Comparison of ENCODE assay signal across 16 cellular contexts in genomic region chr2:117858892-117859531, GRCh38. TPM values are rescaled to one million over a fixed set of nuclear protein-coding genes. Genes with fewer than 3 reads are reported as not detected.
DNase-seq lines count a peak whose midpoint lies in the region; ATAC-seq and TF ChIP-seq lines count a peak whose summit lies in the region.
"Had no signal": no experiment of that assay in that cellular context is flagged by ENCODE, and none has a peak within 500 bp of the region (broad histone marks: within the 10 kb centered on the region; RNA-seq: fewer than 3 reads in every experiment).

No MANE protein-coding gene starts in this region.

- no peak overlapping the region for H3K9ac ChIP-seq in endodermal cell (ENCODE audit: extremely low read depth, low read length, poor library complexity, severe bottlenecking)
- H3K9ac ChIP-seq: SK-N-SH had no signal

- peaks cover 15% of the 10 kb centered on the region for H3K4me1 Mint-ChIP-seq in endodermal cell
- H3K4me1 Mint-ChIP-seq: CD14-positive monocyte, IgD-negative memory B cell had no signal

- peak in 2 of 3 donors; percentile 45 to 55 for DNase-seq in right cardiac atrium
- no peak for DNase-seq in left ventricle myocardium superior
- peak; percentile 71 for DNase-seq in endodermal cell
- DNase-seq in lower lobe of right lung: peak; percentile 43
- no peak for DNase-seq in upper lobe of right lung
- DNase-seq in activated naive CD4-positive, alpha-beta T cell treated with anti-CD3 and anti-CD28 coated beads, Interleukin-2, amount 50 U/mL, for 16 hours: no peak
- no peak for DNase-seq in COR-L47 (lab: John Stamatoyannopoulos, UW)
- DNase-seq: Caco-2, NCI-H1417 treated with DMSO at 0.1 percent for 48 hours, NCI-H345, PC-9 had no signal

- no peak overlapping the region for H3K27ac ChIP-seq in right cardiac atrium (ENCODE audit: low read length)
- H3K27ac ChIP-seq in endodermal cell (ENCODE audit: low read depth, low read length): no peak overlapping the region
- H3K27ac ChIP-seq in lower lobe of right lung: no peak overlapping the region
- H3K27ac ChIP-seq in upper lobe of right lung: no peak overlapping the region
- H3K27ac ChIP-seq: PC-9 had no signal

- H3K4me3 Mint-ChIP-seq in endodermal cell: no peak overlapping the region
- H3K4me3 Mint-ChIP-seq: IgD-negative memory B cell had no signal

- H3K36me3 ChIP-seq in endodermal cell (ENCODE audit: control insufficient read depth, insufficient read depth, low read length) (no peaks in the 10 kb centered on the region), lower lobe of right lung (no peaks in the 10 kb centered on the region), upper lobe of right lung (no peaks in the 10 kb centered on the region)

- H3K36me3 Mint-ChIP-seq in endodermal cell (ENCODE audit: low read depth): no peaks in the 10 kb centered on the region
- H3K36me3 Mint-ChIP-seq: CD14-positive monocyte had no signal

- H3K27me3 ChIP-seq in right cardiac atrium (ENCODE audit: control insufficient read depth, insufficient read depth) (no peaks in the 10 kb centered on the region), endodermal cell (ENCODE audit: control insufficient read depth, insufficient read depth, low read length, poor library complexity, severe bottlenecking) (peaks cover 48% of the 10 kb centered on the region), lower lobe of right lung (ENCODE audit: low read depth) (peaks cover 19% of the 10 kb centered on the region), upper lobe of right lung (peaks cover 16% of the 10 kb centered on the region)

- H3K4me1 ChIP-seq in right cardiac atrium (ENCODE audit: control insufficient read depth, insufficient read depth, low read length) (no peaks in the 10 kb centered on the region), endodermal cell (ENCODE audit: control insufficient read depth, insufficient read depth, low read length) (peaks cover 4% of the 10 kb centered on the region), lower lobe of right lung (no peaks in the 10 kb centered on the region), upper lobe of right lung (no peaks in the 10 kb centered on the region)
- H3K4me1 ChIP-seq: Caco-2 had no signal

- intact Hi-C loops in right cardiac atrium (cut with DNase I): no loop called here
- intact Hi-C loops in left ventricle myocardium superior (cut with micrococcal nuclease): no loop called here
- intact Hi-C loops in lower lobe of right lung (cut with DNase I): no loop called here
- intact Hi-C loops in upper lobe of right lung (cut with DNase I): no loop called here

- H3K27me3 Mint-ChIP-seq in endodermal cell (ENCODE audit: insufficient read depth): peaks cover 88% of the 10 kb centered on the region

- H3K9me3 Mint-ChIP-seq in endodermal cell: peaks cover 18% of the 10 kb centered on the region

- no peak overlapping the region for H3K4me3 ChIP-seq in right cardiac atrium (ENCODE audit: low read length)
- H3K4me3 ChIP-seq in endodermal cell (ENCODE audit: low read length): no peak overlapping the region
- no peak overlapping the region for H3K4me3 ChIP-seq in lower lobe of right lung
- no peak overlapping the region for H3K4me3 ChIP-seq in upper lobe of right lung
- H3K4me3 ChIP-seq: A549, PC-9 had no signal

- ATAC-seq in right cardiac atrium (no peak), left ventricle myocardium superior (no peak), lower lobe of right lung (peak in 1 of 2 donors; percentile 37), upper lobe of right lung (peak; percentile 24), HG03025 (IDR thresholded peaks at IDR 0.05; ENCODE audit: low FRiP score, unreplicated experiment) (no peak)
- ATAC-seq: A549 had no signal

- H3K9me3 ChIP-seq in right cardiac atrium (ENCODE audit: control insufficient read depth, low read length): no peaks in the 10 kb centered on the region
- H3K9me3 ChIP-seq in endodermal cell (ENCODE audit: control insufficient read depth, low read length): peaks cover 18% of the 10 kb centered on the region
- H3K9me3 ChIP-seq in lower lobe of right lung: no peaks in the 10 kb centered on the region
- H3K9me3 ChIP-seq in upper lobe of right lung: no peaks in the 10 kb centered on the region
- H3K9me3 ChIP-seq: A549, Caco-2, SK-N-SH had no signal

- TF ChIP-seq CTCF in endodermal cell (conservative IDR thresholded peaks at IDR 0.05): peak; percentile 55
- no peak for TF ChIP-seq CTCF in lower lobe of right lung (IDR thresholded peaks at IDR 0.05)
- no peak for TF ChIP-seq CTCF in upper lobe of right lung (IDR thresholded peaks at IDR 0.05)

- no peak overlapping the region for H3K27ac Mint-ChIP-seq in endodermal cell
- H3K27ac Mint-ChIP-seq: CD14-positive monocyte, IgD-negative memory B cell had no signal

- 49% methylated on average over 41 of the region's 41 CpGs for WGBS in right cardiac atrium
- WGBS in endodermal cell (ENCODE audit: insufficient coverage in 1 of 2, insufficient read length in 1 of 2), 2 experiments: 92 to 96% methylated on average over 32 to 41 of the region's 41 CpGs

RNA-seq across cellular contexts. Expression of gene DDX18, which starts 44.5 kb away (rescaled TPM):
- total RNA-seq in right cardiac atrium: 10 to 100 TPM; 27.3 to 36.0 (median 31.0) TPM
- 14.1 TPM for polyA plus RNA-seq in right cardiac atrium
- 28.2 TPM for total RNA-seq in left ventricle myocardium superior
- total RNA-seq in endodermal cell: 10 to 100 TPM; 63.6 to 70.4 TPM
- polyA plus RNA-seq in endodermal cell (2013, experiment 1 of 2): 51.9 TPM
- 54.8 TPM for polyA plus RNA-seq in endodermal cell (2013, experiment 2 of 2)
- total RNA-seq in lower lobe of right lung: 48.0 TPM
- 56.6 TPM for total RNA-seq in upper lobe of right lung

Comparison
In these comparisons a context has a peak if more than half of its experiments do, and no peak if none do; other contexts are left out.
1. DNase-seq: peak in right cardiac atrium (2 of 3), endodermal cell (single experiment) and lower lobe of right lung (single experiment); none in left ventricle myocardium superior (single experiment), upper lobe of right lung (single experiment), activated naive CD4-positive, alpha-beta T cell treated with anti-CD3 and anti-CD28 coated beads, Interleukin-2, amount 50 U/mL, for 16 hours (single experiment) and COR-L47 (single experiment).